ENCODE assay signal across 27 cellular contexts in genomic region chr1:39168301-39169080, GRCh38. TPM values are rescaled to one million over a fixed set of nuclear protein-coding genes. Genes with fewer than 3 reads are reported as not detected.
A peak's percentile ranks its signal among the peaks of the same experiment; 100 is the strongest.
DNase-seq lines count a peak whose midpoint lies in the region; ATAC-seq, FAIRE-seq and TF ChIP-seq lines count a peak whose summit lies in the region.
"Had no signal": no experiment of that assay in that cellular context is flagged by ENCODE, and none has a peak within 500 bp of the region (broad histone marks: within the 10 kb centered on the region; RNA-seq: fewer than 3 reads in every experiment).

No MANE protein-coding gene starts in this region.

- H3K4me1 ChIP-seq in H9 (ENCODE audit: insufficient read depth, low read length) (peaks cover 16% of the 10 kb centered on the region; the same call in 1 of the 2 replicates), K562 (replicated peaks in 1 of 2; ENCODE audit: control insufficient read depth in 2 of 2, insufficient read depth in 2 of 2, low read length in 2 of 2) (peaks cover 50 to 64% of the 10 kb centered on the region in 2 experiments), HepG2 (ENCODE audit: insufficient read depth, low read length) (peaks cover 64% of the 10 kb centered on the region), psoas muscle (peaks cover 69% of the 10 kb centered on the region)

- no peak overlapping the region for H4K5ac ChIP-seq in H9 (ENCODE audit: insufficient read length, low read depth, low read length)

- CTCF ChIA-PET in K562 (lab: Yijun Ruan, JAX; ENCODE audit: low intra/inter-chr PET ratio) (interaction anchor here (0.6 kb wide), 1 partner anchor 98 kb away, joined by 4 read pairs; no protein-coding TSS in a partner anchor), HepG2 (lab: Yijun Ruan, JAX; ENCODE audit: low intra/inter-chr PET ratio, low total read pairs) (no interaction called here)

- no peaks in the 10 kb centered on the region for H3K27me3 Mint-ChIP-seq in H9 (ENCODE audit: low read depth)
- H3K27me3 Mint-ChIP-seq: activated naive CD4-positive, alpha-beta T cell treated with anti-CD3 and anti-CD28 coated beads, Interleukin-2, amount 50 U/mL, for 24 hours; CD4-positive, alpha-beta T cell; central memory CD8-positive, alpha-beta T cell had no signal

- no peak for TF ChIP-seq POLR2A in K562 (conservative IDR thresholded peaks at IDR 0.05)
- no peak for TF ChIP-seq POLR2A in HepG2 (IDR thresholded peaks at IDR 0.05; ENCODE audit: insufficient read depth in 1 of 2, low read depth in 2 of 2, low read length in 2 of 2)

- H2AFZ ChIP-seq in H9 (ENCODE audit: low read length) = no peak overlapping the region
- 0 out of 2 replicates have a peak overlapping the region, but pooled peaks have one; percentile 27 for H2AFZ ChIP-seq in K562 (ENCODE audit: low read depth, low read length)
- H2AFZ ChIP-seq in HepG2 (ENCODE audit: low read length) = no peak overlapping the region

- no CpG with 5 or more reads among the region's 9 CpGs for WGBS in H9 (ENCODE audit: extremely low coverage, insufficient read length, low lambda C conversion rate)
- WGBS in K562 (ENCODE audit: insufficient coverage, low coverage, missing lambda C conversion rate) = 40% methylated on average over 9 of the region's 9 CpGs
- 94% methylated on average over 9 of the region's 9 CpGs for WGBS in HepG2 (ENCODE audit: low lambda C conversion rate)
- 97 to 98% (median 98%) methylated on average over 9 of the region's 9 CpGs for WGBS in psoas muscle, 3 donors

- H3K9ac ChIP-seq in H9 (ENCODE audit: extremely low read depth, insufficient read length, low read length) (no peak overlapping the region), K562 (ENCODE audit: insufficient read depth in 1 of 2, low read depth in 2 of 2, low read length in 2 of 2) (peak overlapping the region in 1 of 2 experiments; percentile 28; a peak in 2 of 4 replicates), HepG2 (ENCODE audit: insufficient read depth, low read depth, low read length) (no peak overlapping the region)
- H3K9ac ChIP-seq: KMS-11 had no signal

- no peak for FAIRE-seq in K562 (lab: Jason Lieb, UNC)
- FAIRE-seq in HepG2 (lab: Jason Lieb, UNC) = no peak
- FAIRE-seq: GM19239 had no signal

- H3K9me3 ChIP-seq in H9 (ENCODE audit: control insufficient read depth, low read depth, low read length) = no peaks in the 10 kb centered on the region
- no peaks in the 10 kb centered on the region for H3K9me3 ChIP-seq in K562 (replicated peaks; ENCODE audit: control insufficient read depth, insufficient read depth, low read depth, low read length)
- no peaks in the 10 kb centered on the region for H3K9me3 ChIP-seq in HepG2 (ENCODE audit: low read length)
- no peaks in the 10 kb centered on the region for H3K9me3 ChIP-seq in psoas muscle
- H3K9me3 ChIP-seq: right atrium auricular region had no signal

- H2BK12ac ChIP-seq in H9 (ENCODE audit: insufficient read length, low read depth, low read length) = no peak overlapping the region

- H3K56ac ChIP-seq in H9 (ENCODE audit: insufficient read length, low read depth, low read length) = no peak overlapping the region

- H3K18ac ChIP-seq in H9 (ENCODE audit: insufficient read length, low read depth, low read length) = no peak overlapping the region

- H3K79me2 ChIP-seq in H9 (ENCODE audit: insufficient read depth, low read length) (peaks cover 44% of the 10 kb centered on the region; the same call in 1 of the 2 replicates), K562 (ENCODE audit: control insufficient read depth, insufficient read depth, low read length) (peaks cover 62% of the 10 kb centered on the region), HepG2 (ENCODE audit: insufficient read depth, low read length) (peaks cover 51% of the 10 kb centered on the region)

- no peak overlapping the region for H3K4me3 ChIP-seq in K562
- H3K4me3 ChIP-seq in HepG2 (replicated peaks in 1 of 3; ENCODE audit: insufficient read depth in 1 of 3, low read depth in 2 of 3, low read length in 3 of 3) = no peak overlapping the region
- no peak overlapping the region for H3K4me3 ChIP-seq in psoas muscle
- H3K4me3 ChIP-seq: right atrium auricular region had no signal

- H3K9me1 ChIP-seq in K562 (ENCODE audit: control insufficient read depth, insufficient read depth, low read length) = no peaks in the 10 kb centered on the region

- intact Hi-C loops in K562 (cut with micrococcal nuclease) (no loop called here), HepG2 (cut with micrococcal nuclease; ENCODE audit: unreplicated experiment) (no loop called here), psoas muscle (cut with DNase I) (no loop called here)

- H4K91ac ChIP-seq in H9 (ENCODE audit: insufficient read length, low read depth, low read length) = no peak overlapping the region

- H3K4ac ChIP-seq in H9 (ENCODE audit: low read depth, low read length) = no peak overlapping the region

- no peak for DNase-seq in H9
- DNase-seq in K562 (ENCODE audit: extremely low read depth in 1 of 4, low spot score in 3 of 4) = peak in 1 of 4 experiments; percentile 56
- DNase-seq in HepG2 (ENCODE audit: low spot score) = no peak
- no peak for DNase-seq in psoas muscle
- DNase-seq in GDM1 (lab: John Stamatoyannopoulos, UW) = no peak
- DNase-seq in ecto neural progenitor cell (ENCODE audit: low spot score) = no peak
- DNase-seq in NCI-H526 treated with DMSO at 0.1 percent for 48 hours (lab: John Stamatoyannopoulos, UW) = no peak
- DNase-seq: activated CD4-positive, alpha-beta T cell treated with anti-CD3 and anti-CD28 coated beads, Interleukin-2, amount 50 U/mL, for 1 hour; aorta; CD4-positive, alpha-beta T cell; DMS153; left colon; naive thymus-derived CD4-positive, alpha-beta T cell; NCI-H526; stimulated activated CD4-positive, alpha-beta T cell treated with anti-CD3 and anti-CD28 coated beads, Interleukin-12 subunit alpha, Interleukin-12 subunit beta, amount 100 ng/mL, for 4 hours; stimulated activated CD4-positive, alpha-beta T cell treated with anti-CD3 and anti-CD28 coated beads, Interleukin-4, amount 100 ng/mL, for 4 hours; stimulated activated naive CD4-positive, alpha-beta T cell treated with Interleukin-2 at 50 U/mL for 16 hours; T-helper 2 cell had no signal

- H3K79me1 ChIP-seq in H9 (ENCODE audit: insufficient read depth, low read depth, low read length, poor library complexity, severe bottlenecking) = peaks cover 12% of the 10 kb centered on the region

- H3K23me2 ChIP-seq in H9 (ENCODE audit: insufficient read length, low read depth, low read length, poor library complexity, severe bottlenecking) = no peaks in the 10 kb centered on the region

- H2BK120ac ChIP-seq in H9 (ENCODE audit: low read depth, low read length, poor library complexity, severe bottlenecking) = no peak overlapping the region

- H4K20me1 ChIP-seq in H9 (ENCODE audit: control insufficient read depth, insufficient read depth, insufficient read length) (no peaks in the 10 kb centered on the region), K562 (replicated peaks; ENCODE audit: control insufficient read depth, insufficient read depth, low read length) (no peaks in the 10 kb centered on the region), HepG2 (ENCODE audit: insufficient read depth, low read length) (peaks cover 9% of the 10 kb centered on the region; the same call in 1 of the 2 replicates)

- H4K8ac ChIP-seq in H9 (replicated peaks; ENCODE audit: insufficient read length, low read depth, low read length) = no peak overlapping the region

- no peak overlapping the region for H3K23ac ChIP-seq in H9 (ENCODE audit: insufficient read length, low read depth, low read length)

- H3T11ph ChIP-seq in H9 (ENCODE audit: low read length) = no peak overlapping the region

- H2BK20ac ChIP-seq in H9 (ENCODE audit: low read depth, low read length, poor library complexity, severe bottlenecking) = no peak overlapping the region

- TF ChIP-seq CTCF in H9 (conservative IDR thresholded peaks at IDR 0.05) (no peak), K562 (IDR thresholded peaks at IDR 0.05 in 2 of 3, conservative IDR thresholded peaks at IDR 0.05 in 1 of 3; ENCODE audit: insufficient read depth in 2 of 3, low read depth in 1 of 3, low read length in 3 of 3) (no peak; a peak in 1 of 6 replicates), HepG2 (CRISPR knock-in tag; IDR thresholded peaks at IDR 0.05) (no peak), psoas muscle (IDR thresholded peaks at IDR 0.05) (no peak)

- no peaks in the 10 kb centered on the region for H3K36me3 Mint-ChIP-seq in H9 (ENCODE audit: insufficient read depth in 1 of 3, low read depth in 3 of 3)
- H3K36me3 Mint-ChIP-seq: naive thymus-derived CD4-positive, alpha-beta T cell had no signal

- H3K9me3 Mint-ChIP-seq in H9 = no peaks in the 10 kb centered on the region
- H3K9me3 Mint-ChIP-seq: activated naive CD4-positive, alpha-beta T cell treated with anti-CD3 and anti-CD28 coated beads, Interleukin-2, amount 50 U/mL, for 24 hours; activated T-helper 1 cell treated with anti-CD3 and anti-CD28 coated beads, Interleukin-12 subunit alpha, Interleukin-12 subunit beta, Interleukin-2, Interleukin-4 antibody, amounts not matched to agents 30 ng/mL and 10 ng/mL and 1 ng/mL, durations not matched to agents 14 hours and 24 hours and 36 hours; CD4-positive, alpha-beta T cell; central memory CD8-positive, alpha-beta T cell; naive thymus-derived CD4-positive, alpha-beta T cell had no signal

- H3K4me1 Mint-ChIP-seq in H9 = peaks cover 78 to 81% of the 10 kb centered on the region in 2 experiments
- H3K4me1 Mint-ChIP-seq: central memory CD8-positive, alpha-beta T cell had no signal

- BruUV-seq in K562 (replicated peaks; lab: Mats Ljungman, UMichigan) (no TSS peak), HepG2 (replicated peaks; lab: Mats Ljungman, UMichigan) (no TSS peak)

- in situ Hi-C loops in K562 (cut with MboI) = no loop called here
- in situ Hi-C loops in HepG2 (cut with HindIII; ENCODE audit: extremely low pct_ligation_motif_present, low pct_unique_long_range_greater_than_20kb) = no loop called here

- TF ChIP-seq RAD21 in K562 (CRISPR knock-in tag; conservative IDR thresholded peaks at IDR 0.05 in 1 of 2, IDR thresholded peaks at IDR 0.05 in 1 of 2) (no peak), HepG2 (CRISPR knock-in tag; IDR thresholded peaks at IDR 0.05) (no peak)

- POLR2A ChIA-PET in K562 (lab: Yijun Ruan, JAX) (interaction anchor here (0.6 to 2.1 kb wide), 9 partner anchors 9 to 246 kb away, joined by 3 to 12 read pairs (median 5); no protein-coding TSS in a partner anchor), HepG2 (lab: Yijun Ruan, JAX) (interaction anchor here (1.0 to 1.9 kb wide), 5 partner anchors 10 to 62 kb away, joined by 3 to 20 read pairs (median 6); no protein-coding TSS in a partner anchor)

- H3K4me3 Mint-ChIP-seq in H9 = no peak overlapping the region; a peak in 1 of 5 replicates
- H3K4me3 Mint-ChIP-seq: activated naive CD4-positive, alpha-beta T cell treated with anti-CD3 and anti-CD28 coated beads, Interleukin-2, amount 50 U/mL, for 24 hours; activated T-helper 1 cell treated with anti-CD3 and anti-CD28 coated beads, Interleukin-12 subunit alpha, Interleukin-12 subunit beta, Interleukin-2, Interleukin-4 antibody, amounts not matched to agents 30 ng/mL and 10 ng/mL and 1 ng/mL, durations not matched to agents 14 hours and 24 hours and 36 hours; CD4-positive, alpha-beta T cell; central memory CD8-positive, alpha-beta T cell; naive thymus-derived CD4-positive, alpha-beta T cell had no signal

- H2AK5ac ChIP-seq in H9 (ENCODE audit: insufficient read length, low read length) = no peak overlapping the region

- no peak overlapping the region for H3K14ac ChIP-seq in H9 (ENCODE audit: insufficient read depth, low read length)

- H3K36me3 ChIP-seq in K562 (ENCODE audit: control insufficient read depth, insufficient read depth, low read length) (no peaks in the 10 kb centered on the region; the same call in 2 of the 3 replicates), HepG2 (replicated peaks in 1 of 2; ENCODE audit: control insufficient read depth in 1 of 2, insufficient read depth in 2 of 2, low read length in 2 of 2) (peaks cover under 1 to 2% of the 10 kb centered on the region in 2 experiments; a peak in 2 of 5 replicates), psoas muscle (ENCODE audit: insufficient read depth in 1 of 2, low read depth in 1 of 2) (no peaks in the 10 kb centered on the region)
- H3K36me3 ChIP-seq: right atrium auricular region had no signal

- H3K4me2 ChIP-seq in H9 (ENCODE audit: insufficient read depth, insufficient read length, low read length) = no peak overlapping the region
- peak overlapping the region; percentile 60 for H3K4me2 ChIP-seq in K562 (ENCODE audit: insufficient read depth, low read length)
- H3K4me2 ChIP-seq in HepG2 (ENCODE audit: low read depth, low read length) = peak overlapping the region; percentile 30
- H3K4me2 ChIP-seq: KMS-11 had no signal

- no peak overlapping the region for H3K27ac ChIP-seq in H9 (ENCODE audit: insufficient read length, low read depth, low read length)
- H3K27ac ChIP-seq in K562 (ENCODE audit: extremely low read depth, low read depth, low read length) = peak overlapping the region; percentile 72; the same call in 2 of the 3 replicates
- no peak overlapping the region for H3K27ac ChIP-seq in HepG2 (ENCODE audit: extremely low read length, insufficient read depth, low read length)
- peak overlapping the region; percentile 32 for H3K27ac ChIP-seq in psoas muscle
- H3K27ac ChIP-seq: KMS-11, VCaP had no signal

- H3K27me3 ChIP-seq in H9 (ENCODE audit: insufficient read depth, low read length) (no peaks in the 10 kb centered on the region), K562 (ENCODE audit: control insufficient read depth in 2 of 2, insufficient read depth in 2 of 2, low read length in 2 of 2) (no peaks in the 10 kb centered on the region), HepG2 (ENCODE audit: control insufficient read depth in 1 of 2, insufficient read depth in 2 of 2, low read length in 2 of 2) (no peaks in the 10 kb centered on the region), psoas muscle (ENCODE audit: insufficient read depth in 3 of 3, low read length in 2 of 3) (no peaks in the 10 kb centered on the region)
- H3K27me3 ChIP-seq: right atrium auricular region had no signal

- peak; percentile 13 for ATAC-seq in K562
- no peak for ATAC-seq in HepG2
- no peak for ATAC-seq in psoas muscle
- no peak for ATAC-seq in HG03565 (IDR thresholded peaks at IDR 0.05; ENCODE audit: unreplicated experiment)
- ATAC-seq: left colon; naive thymus-derived CD4-positive, alpha-beta T cell; SK-N-SH treated with all-trans-retinoic acid at 6 μM for 48 hours had no signal

- H3K27ac Mint-ChIP-seq in H9 = peak overlapping the region; percentile 34 to 85 (median 68); a peak in 5 of 7 replicates
- H3K27ac Mint-ChIP-seq: activated naive CD4-positive, alpha-beta T cell treated with anti-CD3 and anti-CD28 coated beads, Interleukin-2, amount 50 U/mL, for 24 hours; activated T-helper 1 cell treated with anti-CD3 and anti-CD28 coated beads, Interleukin-12 subunit alpha, Interleukin-12 subunit beta, Interleukin-2, Interleukin-4 antibody, amounts not matched to agents 30 ng/mL and 10 ng/mL and 1 ng/mL, durations not matched to agents 14 hours and 24 hours and 36 hours; CD4-positive, alpha-beta T cell; naive thymus-derived CD4-positive, alpha-beta T cell had no signal

- TF ChIP-seq EP300 in K562 (IDR thresholded peaks at IDR 0.05; ENCODE audit: low read length) (no peak), HepG2 (IDR thresholded peaks at IDR 0.05; ENCODE audit: low read depth in 2 of 2, low read length in 2 of 2) (no peak), HepG2 (CRISPR knock-in tag; IDR thresholded peaks at IDR 0.05; ENCODE audit: borderline replicate concordance) (no peak)

- no peak overlapping the region for H2BK15ac ChIP-seq in H9 (ENCODE audit: low read depth, low read length)

- H2BK5ac ChIP-seq in H9 (ENCODE audit: insufficient read length, low read length) = no peak overlapping the region

RNA-seq across cellular contexts. Expression of gene MACF1, which starts 36.0 kb away (rescaled TPM):
- 172 and 190 TPM in 2 replicates for total RNA-seq in H9 (2021)
- total RNA-seq in K562 (2011; cell fraction: chromatin; rRNA removed; ENCODE audit: low replicate concordance) = 567 and 1,155 TPM in 2 replicates
- 256 and 329 TPM in 2 replicates for total RNA-seq in K562 (2011; cell fraction: nucleolus; rRNA removed)
- 400 and 459 TPM in 2 replicates for total RNA-seq in K562 (2011; cell fraction: nucleoplasm; rRNA removed)
- total RNA-seq in K562 (2014; rRNA removed) = 147 and 152 TPM in 2 replicates
- 149 and 159 TPM in 2 replicates for total RNA-seq in K562 (2014; rRNA removed; fragmentation: Illumina TruSeq; extraction: Trizol)
- 223 and 232 TPM in 2 replicates for total RNA-seq in K562 (2015; rRNA removed; fragmentation: Illumina TruSeq; extraction: Trizol)
- total RNA-seq in K562 (2021) = 175 and 200 TPM in 2 replicates
- polyA plus RNA-seq in K562 (2011; rRNA removed) = 71.6 and 72.1 TPM in 2 replicates
- 35.7 and 47.7 TPM in 2 replicates for polyA plus RNA-seq in K562 (2011; cell fraction: cytosol; rRNA removed)
- polyA plus RNA-seq in K562 (2011; cell fraction: nucleus; rRNA removed) = 255 and 292 TPM in 2 replicates
- polyA plus RNA-seq in K562 (2012) = 97.8 and 152 TPM in 2 replicates
- 99.7 and 112 TPM in 2 replicates for polyA plus RNA-seq in K562 (2014; fragmentation: Illumina TruSeq; extraction: Trizol)
- 10 to 100 TPM; 13.2 to 21.2 TPM for polyA plus RNA-seq in K562 (2014; fragmentation: Nextera tagmentation; extraction: Ambion mirVana)
- 86.1 and 96.3 TPM in 2 replicates for polyA plus RNA-seq in K562 (2014; rRNA removed)
- 480 TPM in 2 replicates for polyA minus RNA-seq in K562 (2011; rRNA and poly(A)+ RNA removed)
- polyA minus RNA-seq in K562 (2011; cell fraction: cytosol; rRNA and poly(A)+ RNA removed) = 137 and 164 TPM in 2 replicates
- 348 and 753 TPM in 2 replicates for polyA minus RNA-seq in K562 (2011; cell fraction: nucleus; rRNA and poly(A)+ RNA removed)
- 56.7 and 65.4 TPM in 2 replicates for total RNA-seq in HepG2 (2016; rRNA removed; fragmentation: Illumina TruSeq; extraction: Trizol)
- 7.8 and 9.7 TPM in 2 replicates for total RNA-seq in HepG2 (2016; cell fraction: cytosol; rRNA removed; fragmentation: Illumina TruSeq; extraction: Trizol; ENCODE audit: low read depth)
- 50.3 and 61.9 TPM in 2 replicates for total RNA-seq in HepG2 (2016; cell fraction: insoluble cytoplasmic fraction; rRNA removed; fragmentation: Illumina TruSeq; extraction: Trizol)
- 18.5 and 20.3 TPM in 2 replicates for total RNA-seq in HepG2 (2016; cell fraction: membrane; rRNA removed; fragmentation: Illumina TruSeq; extraction: Trizol)
- total RNA-seq in HepG2 (2016; cell fraction: nucleus; rRNA removed; fragmentation: Illumina TruSeq; extraction: Trizol) = 147 and 164 TPM in 2 replicates
- polyA plus RNA-seq in HepG2 (2011; rRNA removed) = 36.5 and 36.7 TPM in 2 replicates
- 13.0 and 16.2 TPM in 2 replicates for polyA plus RNA-seq in HepG2 (2011; cell fraction: cytosol; rRNA removed)
- 98.0 and 102 TPM in 2 replicates for polyA plus RNA-seq in HepG2 (2011; cell fraction: nucleus; rRNA removed)
- polyA plus RNA-seq in HepG2 (2012) = 38.1 and 55.9 TPM in 2 replicates
- 3.1 and 3.3 TPM in 2 replicates for polyA plus RNA-seq in HepG2 (2016; cell fraction: cytosol; fragmentation: Illumina TruSeq; extraction: Trizol; ENCODE audit: low read depth)
- polyA plus RNA-seq in HepG2 (2016; cell fraction: insoluble cytoplasmic fraction; fragmentation: Illumina TruSeq; extraction: Trizol; ENCODE audit: low read depth) = 34.7 and 37.3 TPM in 2 replicates
- 5.3 and 6.9 TPM in 2 replicates for polyA plus RNA-seq in HepG2 (2016; cell fraction: membrane; fragmentation: Illumina TruSeq; extraction: Trizol; ENCODE audit: low read depth)
- polyA plus RNA-seq in HepG2 (2016; cell fraction: nucleus; fragmentation: Illumina TruSeq; extraction: Trizol; ENCODE audit: insufficient read depth, low read depth) = 102 and 117 TPM in 2 replicates
- 97.4 and 114 TPM in 2 replicates for polyA minus RNA-seq in HepG2 (2011; rRNA and poly(A)+ RNA removed; ENCODE audit: low replicate concordance)
- 48.6 TPM in 2 replicates for polyA minus RNA-seq in HepG2 (2011; cell fraction: cytosol; rRNA and poly(A)+ RNA removed)
- 406 and 470 TPM in 2 replicates for polyA minus RNA-seq in HepG2 (2011; cell fraction: nucleus; rRNA and poly(A)+ RNA removed)
- total RNA-seq in psoas muscle = 100 to 1,000 TPM in 2 of 4 donors, 10 to 100 TPM in 2; 71.4 to 162 (median 124) TPM
- polyA plus RNA-seq in psoas muscle = 10 to 100 TPM; 38.9 to 67.1 (median 53.8) TPM

Comparison
In these comparisons a context has a peak if more than half of its experiments do, and no peak if none do; other contexts are left out.
1. H3K27ac ChIP-seq: peak in K562 (single experiment) and psoas muscle (single experiment); none in H9 (single experiment) and HepG2 (single experiment).